18 cellular contexts compared by ENCODE assay signal in genomic region chrX:13266641-13267420, GRCh38. TPM values are rescaled to one million over a fixed set of nuclear protein-coding genes. Genes with fewer than 3 reads are reported as not detected.
DNase-seq lines count a peak whose midpoint lies in the region; ATAC-seq and TF ChIP-seq lines count a peak whose summit lies in the region.
"Had no signal": no experiment of that assay in that cellular context is flagged by ENCODE, and none has a peak within 500 bp of the region (broad histone marks: within the 10 kb centered on the region; RNA-seq: fewer than 3 reads in every experiment).

No MANE protein-coding gene starts in this region.

- H3K4me3 ChIP-seq in SK-N-SH (ENCODE audit: low read depth in 2 of 2, low read length in 1 of 2) (no peak overlapping the region), HEK293 (ENCODE audit: low read depth, low read length) (no peak overlapping the region), neuronal stem cell (ENCODE audit: low read length in 2 of 2) (no peak overlapping the region), stomach (no peak overlapping the region)
- H3K4me3 ChIP-seq: heart left ventricle, skin epidermis, upper lobe of left lung had no signal

- H4K8ac ChIP-seq in neuronal stem cell (ENCODE audit: low read depth, low read length), result no peak overlapping the region

- no peak overlapping the region for H2BK12ac ChIP-seq in neuronal stem cell (ENCODE audit: low read length)

- no peak overlapping the region for H3K9ac ChIP-seq in SK-N-SH
- no peak overlapping the region for H3K9ac ChIP-seq in neuronal stem cell (ENCODE audit: low read depth, low read length, poor library complexity)

- no peaks in the 10 kb centered on the region for H4K20me1 ChIP-seq in SK-N-SH (ENCODE audit: insufficient read depth)

- H3K27ac ChIP-seq in SK-N-SH (ENCODE audit: low read depth in 2 of 2, low read length in 1 of 2) (peak overlapping the region in 1 of 2 experiments; percentile 55; a peak in 2 of 4 replicates), HEK293 (ENCODE audit: extremely low read depth, low read depth, low read length) (peak overlapping the region; percentile 62), caudate nucleus (ENCODE audit: low read depth, low read length) (peak overlapping the region; percentile 67), neuronal stem cell (replicated peaks; ENCODE audit: low read length) (peak overlapping the region; percentile 82), stomach (no peak overlapping the region)
- H3K27ac ChIP-seq: heart left ventricle, skin epidermis, upper lobe of left lung had no signal

- no peak overlapping the region for H3K4me2 ChIP-seq in SK-N-SH
- H3K4me2 ChIP-seq in neuronal stem cell (ENCODE audit: insufficient read depth, low read length, poor library complexity, severe bottlenecking), result no peak overlapping the region

- H4K91ac ChIP-seq in neuronal stem cell (ENCODE audit: low read depth, low read length, poor library complexity), result no peak overlapping the region

- no peaks in the 10 kb centered on the region for H3K79me1 ChIP-seq in neuronal stem cell (ENCODE audit: low read depth, low read length)

- H3K27me3 ChIP-seq in SK-N-SH (ENCODE audit: insufficient read depth) (no peaks in the 10 kb centered on the region), neuronal stem cell (ENCODE audit: control insufficient read depth in 3 of 3, insufficient read depth in 3 of 3, low read depth in 1 of 3, low read length in 3 of 3) (no peaks in the 10 kb centered on the region), stomach (no peaks in the 10 kb centered on the region)
- H3K27me3 ChIP-seq: upper lobe of left lung had no signal

- no peak for ATAC-seq in SK-N-SH treated with all-trans-retinoic acid at 6 μM for 48 hours
- ATAC-seq: effector memory CD8-positive, alpha-beta T cell; heart left ventricle; left ventricle myocardium superior; natural killer cell treated with Interleukin-12 subunit alpha and Interleukin-12 subunit beta and Interleukin-15 and Interleukin-18, amount 100 ng/mL, for 72 hours had no signal

- CTCF ChIA-PET in SK-N-SH (lab: Yijun Ruan, JAX), result no interaction called here
- CTCF ChIA-PET in HEK293 (lab: Yijun Ruan, JAX), result interaction anchor here (0.9 kb wide), 1 partner anchor 136 kb away, joined by 4 read pairs; no protein-coding TSS in a partner anchor

- no peak overlapping the region for H3K4ac ChIP-seq in neuronal stem cell (ENCODE audit: low read length)

- H3K9me3 ChIP-seq in SK-N-SH, result no peaks in the 10 kb centered on the region
- H3K9me3 ChIP-seq in HEK293 (ENCODE audit: control insufficient read depth, insufficient read depth, low read depth, low read length), result no peaks in the 10 kb centered on the region; the same call in 1 of the 2 replicates
- H3K9me3 ChIP-seq in neuronal stem cell (replicated peaks in 1 of 2; ENCODE audit: control insufficient read depth in 2 of 2, insufficient read depth in 1 of 2, low read depth in 1 of 2, low read length in 2 of 2), result no peaks in the 10 kb centered on the region
- H3K9me3 ChIP-seq in stomach, result no peaks in the 10 kb centered on the region
- H3K9me3 ChIP-seq: heart left ventricle, upper lobe of left lung had no signal

- H3K36me3 ChIP-seq in SK-N-SH (replicated peaks in 1 of 2; ENCODE audit: control insufficient read depth in 1 of 2, insufficient read depth in 2 of 2, low read length in 1 of 2) (peaks cover 3 to 11% of the 10 kb centered on the region in 2 experiments), HEK293 (ENCODE audit: control insufficient read depth in 2 of 2, insufficient read depth in 1 of 2, low read length in 2 of 2) (no peaks in the 10 kb centered on the region), neuronal stem cell (replicated peaks in 1 of 2; ENCODE audit: control insufficient read depth in 2 of 2, insufficient read depth in 2 of 2, low read length in 2 of 2) (no peaks in the 10 kb centered on the region), stomach (no peaks in the 10 kb centered on the region)
- H3K36me3 ChIP-seq: heart left ventricle, upper lobe of left lung had no signal

- no peak overlapping the region for H3K18ac ChIP-seq in neuronal stem cell (ENCODE audit: low read length)

- POLR2A ChIA-PET in SK-N-SH (lab: Yijun Ruan, JAX) (no interaction called here), HEK293 (lab: Yijun Ruan, JAX) (no interaction called here)

- H2AK5ac ChIP-seq in neuronal stem cell (ENCODE audit: low read depth, low read length), result no peak overlapping the region

- H2BK15ac ChIP-seq in neuronal stem cell (ENCODE audit: low read length), result no peak overlapping the region

- H2BK120ac ChIP-seq in neuronal stem cell (ENCODE audit: low read depth, low read length), result no peak overlapping the region

- intact Hi-C loops in stomach (cut with DNase I; ENCODE audit: low total_unique reads), result no loop called here

- no peaks in the 10 kb centered on the region for H3K9me2 ChIP-seq in SK-N-SH

- H2AFZ ChIP-seq in SK-N-SH (ENCODE audit: low read depth), result no peak overlapping the region
- H2AFZ ChIP-seq in neuronal stem cell (ENCODE audit: low read length), result peak overlapping the region; percentile 44

- H3K4me1 ChIP-seq in SK-N-SH (ENCODE audit: control insufficient read depth in 1 of 2, insufficient read depth in 2 of 2, low read depth in 1 of 2, low read length in 1 of 2) (no peaks in the 10 kb centered on the region; a peak in 2 of 4 replicates), HEK293 (ENCODE audit: control insufficient read depth, insufficient read depth, low read length) (peaks cover 18% of the 10 kb centered on the region), neuronal stem cell (ENCODE audit: control insufficient read depth in 2 of 2, insufficient read depth in 1 of 2, low read depth in 1 of 2, low read length in 2 of 2) (peaks cover 3 to 19% of the 10 kb centered on the region in 2 donors), stomach (no peaks in the 10 kb centered on the region)
- H3K4me1 ChIP-seq: heart left ventricle, upper lobe of left lung had no signal

- no peak for TF ChIP-seq CTCF in SK-N-SH (IDR thresholded peaks at IDR 0.05)
- TF ChIP-seq CTCF in HEK293 (tag by site-specific recombination; IDR thresholded peaks at IDR 0.05), result no peak
- no peak for TF ChIP-seq CTCF in stomach (IDR thresholded peaks at IDR 0.05)

- peaks cover 34% of the 10 kb centered on the region for H3F3A ChIP-seq in SK-N-SH (replicated peaks; ENCODE audit: insufficient read depth)

- TF ChIP-seq EP300 in SK-N-SH (IDR thresholded peaks at IDR 0.05; ENCODE audit: borderline replicate concordance in 1 of 2, low read depth in 1 of 2, low read length in 1 of 2), result no peak
- no peak for TF ChIP-seq EP300 in stomach (IDR thresholded peaks at IDR 0.05)

- no peak overlapping the region for H2BK5ac ChIP-seq in neuronal stem cell (ENCODE audit: low read length)

- no peak overlapping the region for H3K14ac ChIP-seq in neuronal stem cell (ENCODE audit: low read length)

- no peak overlapping the region for H3K23ac ChIP-seq in neuronal stem cell (ENCODE audit: low read depth, low read length, poor library complexity)

- H3K79me2 ChIP-seq in SK-N-SH (ENCODE audit: insufficient read depth), result peaks cover 15% of the 10 kb centered on the region; the same call in 1 of the 2 replicates

- no peak for DNase-seq in SK-N-SH
- peak in 1 of 61 donors; percentile 23 for DNase-seq in caudate nucleus (lab: John Stamatoyannopoulos, UW)
- DNase-seq in neuronal stem cell (ENCODE audit: low spot score), result peak; percentile 51
- DNase-seq in GDM1 (lab: John Stamatoyannopoulos, UW), result no peak
- DNase-seq in activated gamma-delta T cell (lab: John Stamatoyannopoulos, UW), result no peak
- no peak for DNase-seq in stomach
- DNase-seq: Calu3; effector memory CD8-positive, alpha-beta T cell; heart left ventricle; left ventricle myocardium superior; NCI-H446; SHP77; upper lobe of left lung had no signal

- WGBS in SK-N-SH (ENCODE audit: low lambda C conversion rate), result 68% methylated on average over 9 of the region's 10 CpGs
- no CpG with 5 or more reads among the region's 10 CpGs for WGBS in neuronal stem cell (ENCODE audit: extremely low coverage in 2 of 2, insufficient read length in 2 of 2, insufficient replicate concordance in 1 of 2), 2 donors
- 83 to 97% (median 88%) methylated on average over 10 of the region's 10 CpGs for WGBS in stomach, 5 donors

- TF ChIP-seq POLR2A in stomach (IDR thresholded peaks at IDR 0.05), result no peak

- no peak for TF ChIP-seq RAD21 in SK-N-SH (IDR thresholded peaks at IDR 0.05; ENCODE audit: low read length)

TF ChIP-seq in SK-N-SH, 30 proteins besides CTCF, POLR2A, EP300 and RAD21 (continues in another document):
- no peak for TF ChIP-seq USF1 (IDR thresholded peaks at IDR 0.05; ENCODE audit: borderline replicate concordance, low read depth)

TF ChIP-seq in SK-N-SH treated with all-trans-retinoic acid at 6 μM for 48 hours, 23 proteins besides CTCF, POLR2A, EP300 and RAD21 (continues in another document):
- TF ChIP-seq ZNF565 (CRISPR knock-in tag; conservative IDR thresholded peaks at IDR 0.05; ENCODE audit: low read depth) (no peak), ISL1 (CRISPR knock-in tag; IDR thresholded peaks at IDR 0.05) (no peak), OSR1 (CRISPR knock-in tag; IDR thresholded peaks at IDR 0.05) (no peak), ZFP3 (CRISPR knock-in tag; IDR thresholded peaks at IDR 0.05) (no peak), ZFP30 (CRISPR knock-in tag; IDR thresholded peaks at IDR 0.05) (no peak), SNAI2 (CRISPR knock-in tag; IDR thresholded peaks at IDR 0.05) (no peak), ZNF8 (CRISPR knock-in tag; IDR thresholded peaks at IDR 0.05) (no peak)

TF ChIP-seq in HEK293, 187 proteins besides CTCF, POLR2A, EP300 and RAD21:
- no peak for TF ChIP-seq RBAK (tag by site-specific recombination; IDR thresholded peaks at IDR 0.05)
- no peak for TF ChIP-seq ZNF140 (tag by site-specific recombination; IDR thresholded peaks at IDR 0.05)
- TF ChIP-seq TRIM28 (IDR thresholded peaks at IDR 0.05; ENCODE audit: borderline replicate concordance, low read length), result peak; percentile 86; the same call in 1 of the 2 replicates

RNA-seq across cellular contexts. Expression of gene ATXN3L, which starts 53.0 kb away (rescaled TPM):
- not detected in 2 replicates for polyA plus RNA-seq in SK-N-SH (2012; rRNA removed)
- not detected in 2 replicates for polyA plus RNA-seq in SK-N-SH (2012; cell fraction: cytosol; rRNA removed)
- polyA plus RNA-seq in SK-N-SH (2012; cell fraction: nucleus; rRNA removed), result not detected in 2 replicates
- polyA plus RNA-seq in neuronal stem cell (2013, experiment 1 of 2), result not detected
- not detected for polyA plus RNA-seq in neuronal stem cell (2013, experiment 2 of 2)
- total RNA-seq in stomach, result not detected
- not detected for polyA plus RNA-seq in stomach
- total RNA-seq: Calu3; H4; heart left ventricle; left ventricle myocardium superior; natural killer cell treated with Interleukin-12 subunit alpha and Interleukin-12 subunit beta and Interleukin-15 and Interleukin-18, amount 100 ng/mL, for 72 hours; upper lobe of left lung had no signal
- polyA plus RNA-seq: heart left ventricle had no signal

Comparison
In these comparisons a context has a peak if more than half of its experiments do, and no peak if none do; other contexts are left out.
1. H3K27ac ChIP-seq: peak in HEK293 (single experiment), caudate nucleus (single experiment) and neuronal stem cell (single experiment); none in stomach (0 of 5).
2. Of the 4 proteins assayed by ChIP-seq in both HEK293 and SK-N-SH: peak only in HEK293: none; only in SK-N-SH: PBX3; in both: none; in neither: 3.